12 cellular contexts compared by ENCODE assay signal in the genomic region with DNA sequence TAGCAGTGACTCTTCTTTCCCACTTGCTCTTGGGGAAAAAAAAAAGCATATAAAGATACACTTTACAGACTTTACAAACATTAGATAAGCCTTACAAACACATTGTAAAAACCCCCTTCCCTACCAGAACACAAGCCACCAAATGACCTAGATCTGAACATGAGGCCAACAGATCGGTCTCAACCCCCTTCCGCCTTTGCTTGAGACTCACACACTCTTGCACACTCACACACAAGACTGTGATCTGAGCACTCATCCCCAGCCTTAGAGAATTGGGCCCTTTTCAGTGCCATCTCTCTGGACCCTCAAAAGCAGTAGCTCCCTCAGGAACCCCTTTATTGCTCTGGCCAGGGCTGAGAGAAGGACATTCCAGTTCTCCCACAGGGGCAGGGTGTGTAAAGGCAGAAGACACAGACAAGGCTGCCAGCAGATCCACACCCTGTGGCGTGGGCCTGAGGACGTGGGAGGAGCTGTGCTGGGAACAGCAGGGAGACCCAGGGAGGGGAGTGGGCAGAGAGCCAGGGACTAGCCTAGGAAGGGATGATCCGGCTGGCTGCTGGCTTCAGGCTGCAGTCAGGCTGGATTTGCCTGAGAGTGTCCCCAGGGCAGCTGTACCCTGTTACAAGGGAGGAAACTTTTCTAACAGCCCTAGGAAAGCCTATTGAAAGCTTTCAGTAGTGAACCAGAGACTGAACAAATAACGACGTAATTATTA.
A peak's percentile ranks its signal among the peaks of the same experiment; 100 is the strongest.
DNase-seq lines count a peak whose midpoint lies in the region; ATAC-seq lines count a peak whose summit lies in the region.
"Had no signal": no experiment of that assay in that cellular context is flagged by ENCODE, and none has a peak within 500 bp of the region (broad histone marks: within the 10 kb centered on the region; RNA-seq: fewer than 3 reads in every experiment).

No MANE protein-coding gene starts in this region.

- H2BK120ac ChIP-seq in trophoblast cell (ENCODE audit: insufficient read depth, low read length, poor library complexity) = no peak overlapping the region

- no peak overlapping the region for H3K4me2 ChIP-seq in trophoblast cell (ENCODE audit: low read length)
- H3K4me2 ChIP-seq: PC-9 had no signal

- peak overlapping the region in 3 of 8 donors; percentile 18 to 58 (median 33) for H3K27ac Mint-ChIP-seq in CD8-positive, alpha-beta memory T cell

- H2BK5ac ChIP-seq in trophoblast cell (ENCODE audit: low read depth, low read length, poor library complexity) = no peak overlapping the region

- H3K4me1 ChIP-seq in adipocyte (ENCODE audit: control insufficient read depth, insufficient read depth, low read length) (peaks cover 19% of the 10 kb centered on the region), trophoblast cell (ENCODE audit: control insufficient read depth in 1 of 2, insufficient read depth in 2 of 2, low read length in 2 of 2) (peaks cover 0 to 14% of the 10 kb centered on the region in 2 experiments)
- no peaks in the 10 kb centered on the region for H3K4me1 ChIP-seq in CD8-positive, alpha-beta memory T cell (ENCODE audit: insufficient read depth, low read length)

- peaks cover 3% of the 10 kb centered on the region for H3K79me1 ChIP-seq in trophoblast cell (ENCODE audit: low read length)

- no peak overlapping the region for H4K8ac ChIP-seq in trophoblast cell (ENCODE audit: low read depth, low read length)

- no peak overlapping the region for H4K91ac ChIP-seq in trophoblast cell (ENCODE audit: low read depth, low read length)

- H3K4ac ChIP-seq in trophoblast cell (ENCODE audit: low read depth, low read length) = no peak overlapping the region

- peak overlapping the region; percentile 0 for H3K27ac ChIP-seq in trophoblast cell (ENCODE audit: low read depth, low read length)
- no peak overlapping the region for H3K27ac ChIP-seq in CD8-positive, alpha-beta memory T cell (ENCODE audit: low read depth, low read length)
- H3K27ac ChIP-seq: HL-60, PC-9 had no signal

- DNase-seq in D341Med (ENCODE audit: low spot score) = peak; percentile 50
- peak; percentile 73 for DNase-seq in adipocyte (ENCODE audit: low read depth)
- DNase-seq in Right ventricle myocardium superior = peak; percentile 91
- no peak for DNase-seq in trophoblast cell
- no peak for DNase-seq in SHP77 (lab: John Stamatoyannopoulos, UW)
- DNase-seq in activated CD4-positive, CD25-positive, alpha-beta regulatory T cell (lab: John Stamatoyannopoulos, UW) = no peak
- DNase-seq in CD8-positive, alpha-beta memory T cell = no peak
- DNase-seq: activated naive CD4-positive, alpha-beta T cell treated with anti-CD3 and anti-CD28 coated beads, Interleukin-2, amount 50 U/mL, for 16 hours; stimulated activated naive CD4-positive, alpha-beta T cell treated with Interleukin-2 at 50 U/mL for 16 hours had no signal

- H3K4me3 ChIP-seq in adipocyte (ENCODE audit: low read length) (no peak overlapping the region), trophoblast cell (ENCODE audit: low read depth, low read length) (no peak overlapping the region)
- H3K4me3 ChIP-seq in CD8-positive, alpha-beta memory T cell (ENCODE audit: low read length) = no peak overlapping the region
- H3K4me3 ChIP-seq: PC-9 had no signal

- no peaks in the 10 kb centered on the region for H3K9me3 ChIP-seq in adipocyte (ENCODE audit: control insufficient read depth, low read length)
- H3K9me3 ChIP-seq in trophoblast cell (ENCODE audit: insufficient read depth, low read depth, low read length) = no peaks in the 10 kb centered on the region
- no peaks in the 10 kb centered on the region for H3K9me3 ChIP-seq in CD8-positive, alpha-beta memory T cell (ENCODE audit: low read length)

- H2BK12ac ChIP-seq in trophoblast cell (ENCODE audit: low read length) = no peak overlapping the region

- CTCF ChIA-PET in CD8-positive, alpha-beta memory T cell (lab: Charles Lee) = no interaction called here

- H3K4me1 Mint-ChIP-seq in CD8-positive, alpha-beta memory T cell = no peaks in the 10 kb centered on the region

- ATAC-seq in Right ventricle myocardium superior (ENCODE audit: poor library complexity) = peak; percentile 93
- no peak for ATAC-seq in HG03571 (IDR thresholded peaks at IDR 0.05; ENCODE audit: unreplicated experiment)

- H3K14ac ChIP-seq in trophoblast cell (ENCODE audit: low read length) = peak overlapping the region; percentile 53

- H3K79me2 ChIP-seq in trophoblast cell (ENCODE audit: control insufficient read depth, insufficient read depth, low read length, poor library complexity) = no peaks in the 10 kb centered on the region

- H2AFZ ChIP-seq in trophoblast cell (ENCODE audit: insufficient read depth, low read length, poor library complexity) = no peak overlapping the region
- H2AFZ ChIP-seq: PC-9 had no signal

- peaks cover 6 to 8% of the 10 kb centered on the region in 2 donors for H3K27me3 Mint-ChIP-seq in CD8-positive, alpha-beta memory T cell

- WGBS in trophoblast cell (ENCODE audit: extremely low coverage, insufficient coverage, insufficient read length) = no CpG with 5 or more reads among the region's 7 CpGs

- H3K18ac ChIP-seq in trophoblast cell (ENCODE audit: low read length) = peak overlapping the region; percentile 62

- H3K27me3 ChIP-seq in adipocyte (replicated peaks; ENCODE audit: control insufficient read depth, insufficient read depth, low read length) (no peaks in the 10 kb centered on the region), trophoblast cell (ENCODE audit: insufficient read depth, low read length) (no peaks in the 10 kb centered on the region)
- H3K27me3 ChIP-seq in CD8-positive, alpha-beta memory T cell (ENCODE audit: insufficient read depth, low read length, poor library complexity, severe bottlenecking) = no peaks in the 10 kb centered on the region

- H4K12ac ChIP-seq in trophoblast cell (ENCODE audit: low read depth, low read length) = no peak overlapping the region

- peak overlapping the region; percentile 43 for H3K9ac ChIP-seq in adipocyte (ENCODE audit: low read length)
- no peak overlapping the region for H3K9ac ChIP-seq in trophoblast cell (ENCODE audit: low read length)

- H3K36me3 ChIP-seq in adipocyte (ENCODE audit: control insufficient read depth, insufficient read depth, low read length, severe bottlenecking) = no peaks in the 10 kb centered on the region
- peaks cover 5 to 9% of the 10 kb centered on the region in 2 experiments for H3K36me3 ChIP-seq in trophoblast cell (ENCODE audit: control insufficient read depth in 1 of 2, insufficient read depth in 2 of 2, low read length in 2 of 2)
- H3K36me3 ChIP-seq in CD8-positive, alpha-beta memory T cell (ENCODE audit: insufficient read depth, low read length) = no peaks in the 10 kb centered on the region

- no peaks in the 10 kb centered on the region for H3K36me3 Mint-ChIP-seq in CD8-positive, alpha-beta memory T cell

- POLR2A ChIA-PET in CD8-positive, alpha-beta memory T cell (lab: Charles Lee) = no interaction called here

- peaks cover 0 to 2% (median 0%) of the 10 kb centered on the region in 5 donors for H3K9me3 Mint-ChIP-seq in CD8-positive, alpha-beta memory T cell

- no peak overlapping the region for H3K4me3 Mint-ChIP-seq in CD8-positive, alpha-beta memory T cell

- H3K23ac ChIP-seq in trophoblast cell (ENCODE audit: low read length) = no peak overlapping the region

- no peak overlapping the region for H2AK5ac ChIP-seq in trophoblast cell (ENCODE audit: low read length)

- intact Hi-C loops in Right ventricle myocardium superior (cut with DNase I) = no loop called here

Comparison
In these comparisons a context has a peak if more than half of its experiments do, and no peak if none do; other contexts are left out.
1. DNase-seq: peak in D341Med (single experiment), adipocyte (single experiment) and Right ventricle myocardium superior (single experiment); none in trophoblast cell (0 of 2), SHP77 (0 of 2), activated CD4-positive, CD25-positive, alpha-beta regulatory T cell (0 of 4) and CD8-positive, alpha-beta memory T cell (0 of 5).